ENCODE assay signal across 13 cellular contexts in the genomic region with DNA sequence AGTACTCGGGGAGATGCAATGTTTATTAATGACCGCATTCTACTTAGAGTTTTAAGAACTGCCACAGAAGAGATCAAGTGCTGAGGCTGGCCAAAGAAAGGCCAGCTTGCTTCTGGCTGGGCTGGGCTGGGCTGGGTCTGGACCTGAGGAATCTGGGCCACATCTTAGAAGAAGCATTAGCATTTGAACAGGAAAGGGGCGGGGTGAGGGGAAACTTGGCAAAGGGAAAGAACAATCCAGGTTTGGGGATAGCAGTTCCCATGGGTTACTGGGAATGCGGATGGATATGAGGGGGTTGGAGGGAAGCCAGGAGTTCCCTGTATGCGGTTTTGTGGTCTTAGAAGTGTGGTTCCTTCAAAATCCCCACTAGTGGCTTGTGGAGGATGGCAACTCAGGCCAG.
DNase-seq lines count a peak whose midpoint lies in the region; ATAC-seq and TF ChIP-seq lines count a peak whose summit lies in the region.
"Had no signal": no experiment of that assay in that cellular context is flagged by ENCODE, and none has a peak within 500 bp of the region (broad histone marks: within the 10 kb centered on the region; RNA-seq: fewer than 3 reads in every experiment).

No MANE protein-coding gene starts in this region.

- DNase-seq in heart left ventricle (peak in 3 of 5 donors; percentile 32 to 58 (median 45)), Right ventricle myocardium inferior (ENCODE audit: missing footprints) (no peak), astrocyte of the cerebellum (ENCODE audit: low read depth) (peak; percentile 63), hepatic stellate cell (ENCODE audit: low spot score) (peak; percentile 36), type B pancreatic cell (ENCODE audit: extremely low spot score, unreplicated experiment) (peak; percentile 24), tibial nerve (ENCODE audit: low spot score in 2 of 2) (no peak), NCI-H774 (lab: John Stamatoyannopoulos, UW) (no peak)
- no peak for DNase-seq in activated effector memory CD4-positive, alpha-beta T cell treated with anti-CD3 and anti-CD28 coated beads, Interleukin-2, amount 50 U/mL, for 16 hours
- DNase-seq: activated CD4-positive, alpha-beta T cell treated with anti-CD3 and anti-CD28 coated beads, Interleukin-2, amount 50 U/mL, for 1 hour; activated T-cell treated with anti-CD3 and anti-CD28 coated beads, Interleukin-2, amount 50 U/mL, for 48 hours had no signal

- H3K27ac Mint-ChIP-seq in type B pancreatic cell: no peak overlapping the region
- H3K27ac Mint-ChIP-seq: T-helper 2 cell treated with Interferon-gamma antibody and Interleukin-4, amounts not matched to agents 5 μg/mL and 100 μg/mL, for 36 hours had no signal

- 40 to 57% (median 50%) methylated on average over 5 of the region's 5 CpGs for WGBS in heart left ventricle, 4 donors
- 32 to 55% methylated on average over 3 to 5 of the region's 5 CpGs for whole genome bisulfite sequencing in tibial nerve, 2 donors

- TF ChIP-seq CTCF in heart left ventricle (IDR thresholded peaks at IDR 0.05) (no peak), astrocyte of the cerebellum (IDR thresholded peaks at IDR 0.05; ENCODE audit: low read depth, low read length, missing control alignments) (no peak), type B pancreatic cell (conservative IDR thresholded peaks at IDR 0.05) (no peak), tibial nerve (IDR thresholded peaks at IDR 0.05) (no peak)

- no peak for TF ChIP-seq EP300 in tibial nerve (IDR thresholded peaks at IDR 0.05)

- no peaks in the 10 kb centered on the region for H3K27me3 Mint-ChIP-seq in type B pancreatic cell

- H3K4me3 ChIP-seq in heart left ventricle (no peak overlapping the region), astrocyte of the cerebellum (ENCODE audit: low read depth, low read length) (no peak overlapping the region), tibial nerve (no peak overlapping the region)
- H3K4me3 ChIP-seq: A549 had no signal

- TF ChIP-seq POLR2A in heart left ventricle (IDR thresholded peaks at IDR 0.05) (no peak), tibial nerve (IDR thresholded peaks at IDR 0.05) (no peak)

- intact Hi-C loops in heart left ventricle (cut with DNase I) (loop anchor here in 6 of 10 donors (5.0 to 10.0 kb wide), 2 partner anchors 33 to 64 kb away; no protein-coding TSS in a partner anchor), Right ventricle myocardium inferior (cut with DNase I) (no loop called here)

- H3K27ac ChIP-seq in heart left ventricle: peak overlapping the region in 2 of 12 donors; percentile 44 to 48
- H3K27ac ChIP-seq in tibial nerve: no peak overlapping the region

- H3K4me1 ChIP-seq in heart left ventricle (peaks cover 0 to 89% (median 48%) of the 10 kb centered on the region in 12 donors), tibial nerve (peaks cover 0 to 35% (median 2%) of the 10 kb centered on the region in 4 donors)

- H3K9me3 ChIP-seq in heart left ventricle (peaks cover 0 to 8% (median 0%) of the 10 kb centered on the region in 12 donors), tibial nerve (peaks cover 0 to 3% (median 0%) of the 10 kb centered on the region in 4 donors)
- H3K9me3 ChIP-seq: A549 had no signal

- in situ Hi-C loops in astrocyte of the cerebellum (cut with HindIII; ENCODE audit: low sequenced_read_pairs): no loop called here

- no peak overlapping the region for H3K4me3 Mint-ChIP-seq in type B pancreatic cell
- H3K4me3 Mint-ChIP-seq: T-helper 2 cell treated with Interferon-gamma antibody and Interleukin-4, amounts not matched to agents 5 μg/mL and 100 μg/mL, for 36 hours had no signal

- H3K36me3 ChIP-seq in heart left ventricle: no peaks in the 10 kb centered on the region
- H3K36me3 ChIP-seq in tibial nerve: peaks cover 0 to 9% (median 0%) of the 10 kb centered on the region in 3 donors

- H3K4me1 Mint-ChIP-seq in type B pancreatic cell (ENCODE audit: unreplicated experiment): no peaks in the 10 kb centered on the region

- H3K36me3 Mint-ChIP-seq in type B pancreatic cell: no peaks in the 10 kb centered on the region

- H3K27me3 ChIP-seq in heart left ventricle: no peaks in the 10 kb centered on the region
- H3K27me3 ChIP-seq in tibial nerve: no peaks in the 10 kb centered on the region

- ATAC-seq in heart left ventricle (peak in 1 of 4 donors; percentile 34), Right ventricle myocardium inferior (no peak)
- ATAC-seq: A549, HepG2 had no signal

- peaks cover 4% of the 10 kb centered on the region for H3K9me3 Mint-ChIP-seq in type B pancreatic cell

Comparison
In these comparisons a context has a peak if more than half of its experiments do, and no peak if none do; other contexts are left out.
1. DNase-seq: peak in heart left ventricle (3 of 5), astrocyte of the cerebellum (single experiment), hepatic stellate cell (single experiment) and type B pancreatic cell (single experiment); none in Right ventricle myocardium inferior (single experiment), tibial nerve (0 of 2), activated effector memory CD4-positive, alpha-beta T cell treated with anti-CD3 and anti-CD28 coated beads, Interleukin-2, amount 50 U/mL, for 16 hours (single experiment) and NCI-H774 (single experiment).